11 cellular contexts compared by ENCODE assay signal in the genomic region with DNA sequence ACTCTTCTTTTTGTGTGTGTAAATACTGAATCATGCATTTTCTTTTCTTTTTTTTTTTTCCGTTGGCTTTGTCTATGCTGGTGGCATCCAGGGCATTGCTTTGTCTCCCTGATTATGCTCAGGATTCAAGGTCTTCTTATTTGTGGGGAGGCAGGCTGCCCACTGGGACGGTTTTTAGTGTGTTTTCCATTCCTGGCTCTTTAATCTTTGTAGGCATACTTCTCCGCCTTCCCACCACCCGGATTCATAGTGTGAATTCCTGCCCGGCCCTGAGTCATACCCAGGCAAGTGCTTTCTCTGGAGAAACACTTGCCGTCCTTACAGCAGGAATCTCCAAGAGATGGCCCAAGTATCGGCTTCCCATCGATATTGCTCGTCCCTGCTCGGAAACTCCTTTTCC. TPM values are rescaled to one million over a fixed set of nuclear protein-coding genes. Genes with fewer than 3 reads are reported as not detected.
DNase-seq lines count a peak whose midpoint lies in the region; ATAC-seq and TF ChIP-seq lines count a peak whose summit lies in the region.
"Had no signal": no experiment of that assay in that cellular context is flagged by ENCODE, and none has a peak within 500 bp of the region (broad histone marks: within the 10 kb centered on the region; RNA-seq: fewer than 3 reads in every experiment).

No MANE protein-coding gene starts in this region.

- no peak for TF ChIP-seq POLR2A in esophagus muscularis mucosa (IDR thresholded peaks at IDR 0.05; ENCODE audit: low read depth)

- WGBS in esophagus muscularis mucosa = 84% methylated on average over 10 of the region's 10 CpGs

- H3K36me3 ChIP-seq in esophagus muscularis mucosa = peaks cover 53 to 80% (median 66%) of the 10 kb centered on the region in 4 donors

- intact Hi-C loops in esophagus muscularis mucosa (cut with DNase I) = no loop called here

- ATAC-seq in SK-N-SH treated with all-trans-retinoic acid at 6 μM for 48 hours (peak; percentile 54), GM19023 (IDR thresholded peaks at IDR 0.05; ENCODE audit: unreplicated experiment) (no peak)
- ATAC-seq: Right ventricle myocardium inferior had no signal

- no peak for TF ChIP-seq EP300 in esophagus muscularis mucosa (IDR thresholded peaks at IDR 0.05)

- H3K27ac ChIP-seq in esophagus muscularis mucosa (replicated peaks in 1 of 4) = peak overlapping the region in 3 of 4 donors; percentile 37 to 59 (median 54)

- H3K4me1 ChIP-seq in esophagus muscularis mucosa = peaks cover 25 to 47% (median 41%) of the 10 kb centered on the region in 4 donors

- no peaks in the 10 kb centered on the region for H3K9me3 ChIP-seq in esophagus muscularis mucosa

- DNase-seq in GM03348 (ENCODE audit: low spot score) (peak; percentile 76), esophagus muscularis mucosa (ENCODE audit: extremely low spot score) (no peak), retinal pigment epithelial cell (ENCODE audit: low read depth) (peak; percentile 30), cerebellar cortex (ENCODE audit: low spot score) (no peak), NCI-H2171 (lab: John Stamatoyannopoulos, UW) (no peak)
- DNase-seq in activated CD4-positive, alpha-beta T cell treated with anti-CD3 and anti-CD28 coated beads, Interleukin-2, amount 50 U/mL, for 4 hours = no peak
- DNase-seq: NCI-H1436; stimulated activated CD4-positive, alpha-beta T cell treated with anti-CD3 and anti-CD28 coated beads, Interleukin-4, amount 100 ng/mL, for 1 hour had no signal

- no peak for TF ChIP-seq CTCF in esophagus muscularis mucosa (IDR thresholded peaks at IDR 0.05)
- TF ChIP-seq CTCF in retinal pigment epithelial cell (conservative IDR thresholded peaks at IDR 0.05; ENCODE audit: low read depth, low read length) = no peak

- no peak overlapping the region for H3K4me3 ChIP-seq in esophagus muscularis mucosa
- H3K4me3 ChIP-seq in retinal pigment epithelial cell (ENCODE audit: low read length) = no peak overlapping the region

- H3K27me3 ChIP-seq in esophagus muscularis mucosa = no peaks in the 10 kb centered on the region

TF ChIP-seq in SK-N-SH treated with all-trans-retinoic acid at 6 μM for 48 hours, 23 proteins besides CTCF, POLR2A, EP300 and RAD21:
- TF ChIP-seq, protein P1, sequence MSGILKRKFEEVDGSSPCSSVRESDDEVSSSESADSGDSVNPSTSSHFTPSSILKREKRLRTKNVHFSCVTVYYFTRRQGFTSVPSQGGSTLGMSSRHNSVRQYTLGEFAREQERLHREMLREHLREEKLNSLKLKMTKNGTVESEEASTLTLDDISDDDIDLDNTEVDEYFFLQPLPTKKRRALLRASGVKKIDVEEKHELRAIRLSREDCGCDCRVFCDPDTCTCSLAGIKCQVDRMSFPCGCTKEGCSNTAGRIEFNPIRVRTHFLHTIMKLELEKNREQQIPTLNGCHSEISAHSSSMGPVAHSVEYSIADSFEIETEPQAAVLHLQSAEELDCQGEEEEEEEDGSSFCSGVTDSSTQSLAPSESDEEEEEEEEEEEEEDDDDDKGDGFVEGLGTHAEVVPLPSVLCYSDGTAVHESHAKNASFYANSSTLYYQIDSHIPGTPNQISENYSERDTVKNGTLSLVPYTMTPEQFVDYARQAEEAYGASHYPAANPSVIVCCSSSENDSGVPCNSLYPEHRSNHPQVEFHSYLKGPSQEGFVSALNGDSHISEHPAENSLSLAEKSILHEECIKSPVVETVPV (CRISPR knock-in tag; IDR thresholded peaks at IDR 0.05) = no peak
- TF ChIP-seq PPARA (CRISPR knock-in tag; IDR thresholded peaks at IDR 0.05; ENCODE audit: borderline replicate concordance) = no peak
- TF ChIP-seq ZFP3 (CRISPR knock-in tag; IDR thresholded peaks at IDR 0.05) = no peak
- TF ChIP-seq RARB (CRISPR knock-in tag; IDR thresholded peaks at IDR 0.05) = no peak
- no peak for TF ChIP-seq ZNF8 (CRISPR knock-in tag; IDR thresholded peaks at IDR 0.05)
- no peak for TF ChIP-seq ZNF565 (CRISPR knock-in tag; conservative IDR thresholded peaks at IDR 0.05; ENCODE audit: low read depth)
- TF ChIP-seq, protein P2, sequence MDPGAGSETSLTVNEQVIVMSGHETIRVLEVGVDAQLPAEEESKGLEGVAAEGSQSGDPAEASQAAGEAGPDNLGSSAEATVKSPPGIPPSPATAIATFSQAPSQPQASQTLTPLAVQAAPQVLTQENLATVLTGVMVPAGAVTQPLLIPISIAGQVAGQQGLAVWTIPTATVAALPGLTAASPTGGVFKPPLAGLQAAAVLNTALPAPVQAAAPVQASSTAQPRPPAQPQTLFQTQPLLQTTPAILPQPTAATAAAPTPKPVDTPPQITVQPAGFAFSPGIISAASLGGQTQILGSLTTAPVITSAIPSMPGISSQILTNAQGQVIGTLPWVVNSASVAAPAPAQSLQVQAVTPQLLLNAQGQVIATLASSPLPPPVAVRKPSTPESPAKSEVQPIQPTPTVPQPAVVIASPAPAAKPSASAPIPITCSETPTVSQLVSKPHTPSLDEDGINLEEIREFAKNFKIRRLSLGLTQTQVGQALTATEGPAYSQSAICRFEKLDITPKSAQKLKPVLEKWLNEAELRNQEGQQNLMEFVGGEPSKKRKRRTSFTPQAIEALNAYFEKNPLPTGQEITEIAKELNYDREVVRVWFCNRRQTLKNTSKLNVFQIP (CRISPR knock-in tag; IDR thresholded peaks at IDR 0.05; ENCODE audit: borderline replicate concordance, low read depth) = no peak
- TF ChIP-seq, protein P3, sequence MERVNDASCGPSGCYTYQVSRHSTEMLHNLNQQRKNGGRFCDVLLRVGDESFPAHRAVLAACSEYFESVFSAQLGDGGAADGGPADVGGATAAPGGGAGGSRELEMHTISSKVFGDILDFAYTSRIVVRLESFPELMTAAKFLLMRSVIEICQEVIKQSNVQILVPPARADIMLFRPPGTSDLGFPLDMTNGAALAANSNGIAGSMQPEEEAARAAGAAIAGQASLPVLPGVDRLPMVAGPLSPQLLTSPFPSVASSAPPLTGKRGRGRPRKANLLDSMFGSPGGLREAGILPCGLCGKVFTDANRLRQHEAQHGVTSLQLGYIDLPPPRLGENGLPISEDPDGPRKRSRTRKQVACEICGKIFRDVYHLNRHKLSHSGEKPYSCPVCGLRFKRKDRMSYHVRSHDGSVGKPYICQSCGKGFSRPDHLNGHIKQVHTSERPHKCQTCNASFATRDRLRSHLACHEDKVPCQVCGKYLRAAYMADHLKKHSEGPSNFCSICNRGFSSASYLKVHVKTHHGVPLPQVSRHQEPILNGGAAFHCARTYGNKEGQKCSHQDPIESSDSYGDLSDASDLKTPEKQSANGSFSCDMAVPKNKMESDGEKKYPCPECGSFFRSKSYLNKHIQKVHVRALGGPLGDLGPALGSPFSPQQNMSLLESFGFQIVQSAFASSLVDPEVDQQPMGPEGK (CRISPR knock-in tag; IDR thresholded peaks at IDR 0.05; ENCODE audit: borderline replicate concordance) = no peak
- TF ChIP-seq BACH2 (CRISPR knock-in tag; IDR thresholded peaks at IDR 0.05; ENCODE audit: borderline replicate concordance) = no peak
- no peak for TF ChIP-seq GLIS3 (CRISPR knock-in tag; IDR thresholded peaks at IDR 0.05)
- TF ChIP-seq ISL1 (CRISPR knock-in tag; IDR thresholded peaks at IDR 0.05) = no peak
- TF ChIP-seq ESRRG (CRISPR knock-in tag; IDR thresholded peaks at IDR 0.05) = no peak
TF ChIP-seq in SK-N-SH treated with all-trans-retinoic acid at 6 μM for 48 hours: peak in this region for 0.

RNA-seq across cellular contexts. Expression of a gene that starts 5.2 kb away (rescaled TPM):
- total RNA-seq in esophagus muscularis mucosa = 100 to 1,000 TPM in 3 of 4 donors, 10 to 100 TPM in 1; 92.3 to 140 (median 112) TPM

RNA-seq across cellular contexts. Expression of a gene that starts 11.7 kb away (rescaled TPM):
- total RNA-seq in esophagus muscularis mucosa = 1 to 10 TPM; 2.1 to 3.8 (median 3.3) TPM

RNA-seq across cellular contexts. Expression of a gene that starts 34.4 kb away (rescaled TPM):
- under 1 TPM in 2 of 4 donors, not detected in 2; 0.32 to 0.57 TPM for total RNA-seq in esophagus muscularis mucosa
- total RNA-seq: Right ventricle myocardium inferior had no signal

RNA-seq across cellular contexts. Expression of a gene that starts 53.1 kb away (rescaled TPM):
- total RNA-seq in esophagus muscularis mucosa = 10 to 100 TPM; 12.1 to 17.1 (median 14.2) TPM

RNA-seq across cellular contexts. Expression of a gene that starts 59.2 kb away (rescaled TPM):
- total RNA-seq in esophagus muscularis mucosa = 10 to 100 TPM in 2 of 4 donors, 1 to 10 TPM in 2; 9.6 to 11.2 (median 10.5) TPM

Comparison
In these comparisons a context has a peak if more than half of its experiments do, and no peak if none do; other contexts are left out.
1. DNase-seq: peak in GM03348 (single experiment) and retinal pigment epithelial cell (single experiment); none in esophagus muscularis mucosa (single experiment), cerebellar cortex (single experiment), NCI-H2171 (single experiment) and activated CD4-positive, alpha-beta T cell treated with anti-CD3 and anti-CD28 coated beads, Interleukin-2, amount 50 U/mL, for 4 hours (0 of 2).